ENCODE assay signal across 17 cellular contexts in genomic region chr9:123058834-123059233, GRCh38. TPM values are rescaled to one million over a fixed set of nuclear protein-coding genes. Genes with fewer than 3 reads are reported as not detected.
DNase-seq lines count a peak whose midpoint lies in the region; ATAC-seq and TF ChIP-seq lines count a peak whose summit lies in the region.
"Had no signal": no experiment of that assay in that cellular context is flagged by ENCODE, and none has a peak within 500 bp of the region (broad histone marks: within the 10 kb centered on the region; RNA-seq: fewer than 3 reads in every experiment).

No MANE protein-coding gene starts in this region.

- WGBS in mammary epithelial cell (ENCODE audit: low coverage, missing lambda C conversion rate): 83% methylated on average over 1 of the region's 1 CpG
- WGBS in transverse colon (ENCODE audit: low coverage in 1 of 2), 2 donors: 20 to 58% methylated on average over 1 of the region's 1 CpG

- H3K4me3 ChIP-seq in mammary epithelial cell (replicated peaks in 1 of 3; ENCODE audit: insufficient read depth in 1 of 3, low read depth in 2 of 3, low read length in 3 of 3) (no peak overlapping the region), left lung (no peak overlapping the region), transverse colon (no peak overlapping the region)
- H3K4me3 ChIP-seq: cardiac muscle cell, esophagus squamous epithelium, PC-9, right lobe of liver had no signal

- H3K79me2 ChIP-seq in mammary epithelial cell (ENCODE audit: insufficient read depth, low read length): no peaks in the 10 kb centered on the region

- dilution Hi-C loops in mammary epithelial cell (cut with HindIII; ENCODE audit: low sequenced_read_pairs): no loop called here

- peaks cover 2% of the 10 kb centered on the region for H4K20me1 ChIP-seq in mammary epithelial cell (ENCODE audit: insufficient read depth, low read length)

- CTCF ChIA-PET in mammary epithelial cell (lab: Charles Lee; ENCODE audit: low non-redundant PET): no interaction called here

- intact Hi-C loops in mammary epithelial cell (cut with micrococcal nuclease) (no loop called here), left lung (cut with DNase I) (no loop called here), transverse colon (cut with DNase I; ENCODE audit: low total_unique reads) (no loop called here)

- peak; percentile 40 for TF ChIP-seq EP300 in transverse colon (IDR thresholded peaks at IDR 0.05; ENCODE audit: low read depth)

- H3K9ac ChIP-seq in mammary epithelial cell (ENCODE audit: insufficient read depth, low read length): no peak overlapping the region

- peaks cover 5% of the 10 kb centered on the region for H3K4me1 ChIP-seq in mammary epithelial cell (ENCODE audit: insufficient read depth, low read length)
- peaks cover 4% of the 10 kb centered on the region in 2 donors for H3K4me1 ChIP-seq in left lung
- peaks cover 0 to 4% (median 0%) of the 10 kb centered on the region in 4 donors for H3K4me1 ChIP-seq in transverse colon
- H3K4me1 ChIP-seq: right lobe of liver had no signal

- H3K9me3 ChIP-seq in mammary epithelial cell (replicated peaks; ENCODE audit: insufficient read depth, low read length) (no peaks in the 10 kb centered on the region), left lung (no peaks in the 10 kb centered on the region), transverse colon (no peaks in the 10 kb centered on the region)
- H3K9me3 ChIP-seq: esophagus squamous epithelium, right lobe of liver had no signal

- TF ChIP-seq POLR2A in transverse colon (IDR thresholded peaks at IDR 0.05): no peak

- ATAC-seq in left lung: peak; percentile 93
- ATAC-seq: naive thymus-derived CD4-positive, alpha-beta T cell had no signal

- no peak overlapping the region for H2AFZ ChIP-seq in mammary epithelial cell (ENCODE audit: low read depth, low read length)
- H2AFZ ChIP-seq: PC-9 had no signal

- no peak overlapping the region for H3K4me2 ChIP-seq in mammary epithelial cell (ENCODE audit: insufficient read depth, low read depth, low read length)
- H3K4me2 ChIP-seq: PC-9 had no signal

- H3K27ac ChIP-seq in mammary epithelial cell (ENCODE audit: insufficient read depth, low read depth, low read length) (no peak overlapping the region), left lung (peak overlapping the region in 1 of 2 donors; percentile 41), transverse colon (peak overlapping the region in 2 of 4 donors; percentile 8 to 26)
- H3K27ac ChIP-seq: cardiac muscle cell, PC-9, right lobe of liver had no signal

- in situ Hi-C loops in mammary epithelial cell (cut with MboI; ENCODE audit: low sequenced_read_pairs in 2 of 2) (no loop called here), transverse colon (cut with MboI; ENCODE audit: low pct_ligation_motif_present in 1 of 4, low pct_unique_long_range_greater_than_20kb in 1 of 4, low sequenced_read_pairs in 3 of 4) (no loop called here)

- no TSS peak for BruUV-seq in mammary epithelial cell (replicated peaks; lab: Mats Ljungman, UMichigan)

- no peaks in the 10 kb centered on the region for H3K27me3 ChIP-seq in mammary epithelial cell (ENCODE audit: insufficient read depth, low read length)
- H3K27me3 ChIP-seq in left lung: no peaks in the 10 kb centered on the region
- no peaks in the 10 kb centered on the region for H3K27me3 ChIP-seq in transverse colon
- H3K27me3 ChIP-seq: cardiac muscle cell, esophagus squamous epithelium, right lobe of liver had no signal

- TF ChIP-seq CTCF in mammary epithelial cell (conservative IDR thresholded peaks at IDR 0.05 in 1 of 2, IDR thresholded peaks at IDR 0.05 in 1 of 2; ENCODE audit: extremely low read depth in 1 of 2, insufficient read depth in 1 of 2, low read depth in 1 of 2, low read length in 2 of 2): no peak
- no peak for TF ChIP-seq CTCF in left lung (IDR thresholded peaks at IDR 0.05)
- TF ChIP-seq CTCF in transverse colon (IDR thresholded peaks at IDR 0.05): no peak

- H3K36me3 ChIP-seq in mammary epithelial cell (ENCODE audit: insufficient read depth, low read length): peaks cover 4% of the 10 kb centered on the region
- peaks cover 0 to 10% of the 10 kb centered on the region in 2 donors for H3K36me3 ChIP-seq in left lung
- peaks cover 0 to 6% (median 0%) of the 10 kb centered on the region in 4 donors for H3K36me3 ChIP-seq in transverse colon

- DNase-seq in LHCN-M2 (ENCODE audit: low read depth): peak; percentile 66
- peak; percentile 10 for DNase-seq in mammary epithelial cell
- no peak for DNase-seq in left lung
- no peak for DNase-seq in transverse colon
- DNase-seq in hippocampal formation (lab: John Stamatoyannopoulos, UW): no peak
- no peak for DNase-seq in NCI-H82 (lab: John Stamatoyannopoulos, UW)
- no peak for DNase-seq in DMS79 (lab: John Stamatoyannopoulos, UW)
- DNase-seq: activated CD4-positive, alpha-beta T cell treated with anti-CD3 and anti-CD28 coated beads, Interleukin-2, amount 50 U/mL, for 4 hours; activated effector memory CD4-positive, alpha-beta T cell treated with Interleukin-2 at 50 U/mL for 16 hours; esophagus squamous epithelium; immature natural killer cell; naive thymus-derived CD4-positive, alpha-beta T cell; NCI-H1092; PC-9; right lobe of liver had no signal

RNA-seq across cellular contexts. Expression of gene GPR21, which starts 25.4 kb away (rescaled TPM):
- 0.11 TPM in 1 of 2 replicates, not detected in the other for total RNA-seq in LHCN-M2 (2014; rRNA removed)
- 0.09 TPM for polyA plus RNA-seq in LHCN-M2 (2012)
- 1 to 10 TPM; 1.2 to 1.5 TPM for total RNA-seq in mammary epithelial cell
- not detected for polyA plus RNA-seq in mammary epithelial cell
- not detected for polyA minus RNA-seq in mammary epithelial cell
- under 1 TPM; 0.37 to 0.41 TPM for total RNA-seq in left lung
- 1 to 10 TPM in 1 of 4 donors, not detected in 3; 3.0 TPM for total RNA-seq in transverse colon
- total RNA-seq: HT-29 had no signal
- polyA plus RNA-seq: cardiac muscle cell; immature natural killer cell; naive thymus-derived CD4-positive, alpha-beta T cell had no signal

Comparison
In these comparisons a context has a peak if more than half of its experiments do, and no peak if none do; other contexts are left out.
1. DNase-seq: peak in LHCN-M2 (single experiment) and mammary epithelial cell (single experiment); none in left lung (0 of 2), transverse colon (single experiment), hippocampal formation (0 of 2), NCI-H82 (single experiment) and DMS79 (single experiment).